40 cellular contexts compared by ENCODE assay signal in genomic region chr5:141022384-141022783, GRCh38. TPM values are rescaled to one million over a fixed set of nuclear protein-coding genes. Genes with fewer than 3 reads are reported as not detected.
"Had no signal": no experiment of that assay in that cellular context is flagged by ENCODE, and none has a peak within 500 bp of the region (broad histone marks: within the 10 kb centered on the region; RNA-seq: fewer than 3 reads in every experiment).

No MANE protein-coding gene starts in this region.

- H3K36me3 Mint-ChIP-seq: activated naive CD4-positive, alpha-beta T cell treated with anti-CD3 and anti-CD28 coated beads, Interleukin-2, amount 10 ng/mL, durations not matched to agents 7 days and 5 days; activated naive CD4-positive, alpha-beta T cell treated with anti-CD3 and anti-CD28 coated beads, Interleukin-2, amount 50 U/mL, for 24 hours; activated naive CD8-positive, alpha-beta T cell; activated naive CD8-positive, alpha-beta T cell treated with anti-CD3 and anti-CD28 coated beads for 36 hours; activated naive CD8-positive, alpha-beta T cell treated with anti-CD3 and anti-CD28 coated beads, Interleukin-2, amount 10 ng/mL, durations not matched to agents 7 days and 5 days; brain had no signal

- H3K9me3 ChIP-seq: adrenal gland, ascending aorta, body of pancreas, breast epithelium had no signal

- H3K27ac ChIP-seq: adrenal gland, ascending aorta, body of pancreas, brain microvascular endothelial cell, breast epithelium, cardiac muscle cell had no signal

- H3K27me3 ChIP-seq: adrenal gland, ascending aorta, body of pancreas, brain microvascular endothelial cell, breast epithelium, cardiac muscle cell had no signal

- H3K4me1 Mint-ChIP-seq: activated naive CD4-positive, alpha-beta T cell treated with anti-CD3 and anti-CD28 coated beads, Interleukin-2, amount 10 ng/mL, durations not matched to agents 7 days and 5 days; activated naive CD4-positive, alpha-beta T cell treated with anti-CD3 and anti-CD28 coated beads, Interleukin-2, amount 50 U/mL, for 24 hours; activated naive CD8-positive, alpha-beta T cell treated with anti-CD3 and anti-CD28 coated beads for 36 hours; activated naive CD8-positive, alpha-beta T cell treated with anti-CD3 and anti-CD28 coated beads, Interleukin-2, amount 10 ng/mL, durations not matched to agents 7 days and 5 days; activated naive CD8-positive, alpha-beta T cell treated with anti-CD3 and anti-CD28 coated beads, Interleukin-2, amount 50 U/mL, for 24 hours; activated T-helper 17 cell treated with anti-CD3 and anti-CD28 coated beads, Interleukin-2, amount 50 U/mL, for 72 hours; central memory CD8-positive, alpha-beta T cell had no signal

- FAIRE-seq: astrocyte, bronchial epithelial cell, colon had no signal

- ATAC-seq: activated naive CD4-positive, alpha-beta T cell treated with anti-CD3 and anti-CD28 coated beads, Interleukin-2, amount 50 U/mL, for 72 hours; activated naive CD8-positive, alpha-beta T cell treated with anti-CD3 and anti-CD28 coated beads, Interleukin-2, amount 50 U/mL, for 24 hours; activated T-cell treated with anti-CD3 and anti-CD28 coated beads, Interleukin-2, amount 50 U/mL, for 4 hours; activated T-cell treated with anti-CD3 and anti-CD28 coated beads, Interleukin-2, amount 50 U/mL, for 72 hours; activated T-helper 17 cell treated with anti-CD3 and anti-CD28 coated beads, Interleukin-2, amount 50 U/mL, for 72 hours; body of pancreas had no signal

- H3K27me3 Mint-ChIP-seq: activated naive CD4-positive, alpha-beta T cell treated with anti-CD3 and anti-CD28 coated beads, Interleukin-2, amount 10 ng/mL, durations not matched to agents 7 days and 5 days; activated naive CD8-positive, alpha-beta T cell treated with anti-CD3 and anti-CD28 coated beads for 36 hours; activated naive CD8-positive, alpha-beta T cell treated with anti-CD3 and anti-CD28 coated beads, Interleukin-2, amount 10 ng/mL, durations not matched to agents 7 days and 5 days; activated naive CD8-positive, alpha-beta T cell treated with anti-CD3 and anti-CD28 coated beads, Interleukin-2, amount 50 U/mL, for 24 hours; central memory CD8-positive, alpha-beta T cell had no signal

- H3K36me3 ChIP-seq: adrenal gland, ascending aorta, brain microvascular endothelial cell, breast epithelium, cardiac muscle cell had no signal

- H3K27ac Mint-ChIP-seq: activated naive CD4-positive, alpha-beta T cell treated with anti-CD3 and anti-CD28 coated beads for 36 hours; activated naive CD4-positive, alpha-beta T cell treated with anti-CD3 and anti-CD28 coated beads, Interleukin-2, amount 10 ng/mL, durations not matched to agents 7 days and 5 days; activated naive CD4-positive, alpha-beta T cell treated with anti-CD3 and anti-CD28 coated beads, Interleukin-2, amount 50 U/mL, for 24 hours; activated naive CD4-positive, alpha-beta T cell treated with anti-CD3 and anti-CD28 coated beads, Interleukin-2, amount 50 U/mL, for 72 hours; activated naive CD8-positive, alpha-beta T cell; activated naive CD8-positive, alpha-beta T cell treated with anti-CD3 and anti-CD28 coated beads for 36 hours; activated naive CD8-positive, alpha-beta T cell treated with anti-CD3 and anti-CD28 coated beads, Interleukin-2, amount 10 ng/mL, durations not matched to agents 7 days and 5 days; activated naive CD8-positive, alpha-beta T cell treated with anti-CD3 and anti-CD28 coated beads, Interleukin-2, amount 50 U/mL, for 24 hours; activated T-cell treated with anti-CD3 and anti-CD28 coated beads, Interleukin-2, amount 50 U/mL, for 72 hours; activated T-helper 1 cell treated with anti-CD3 and anti-CD28 coated beads, Interleukin-12 subunit alpha, Interleukin-12 subunit beta, Interleukin-2, Interleukin-4 antibody, amounts not matched to agents 30 ng/mL and 10 ng/mL and 1 ng/mL, durations not matched to agents 14 hours and 24 hours and 36 hours; activated T-helper 17 cell treated with anti-CD3 and anti-CD28 coated beads, Interleukin-2, amount 50 U/mL, for 72 hours; activated T-helper 2 cell treated with anti-CD3 and anti-CD28 coated beads, Interferon-gamma antibody, Interleukin-2, Interleukin-4, amounts not matched to agents 10 μg/mL and 5 μg/mL and 100 μg/mL, durations not matched to agents 14 hours and 24 hours and 36 hours; brain had no signal

- H3K4me1 ChIP-seq: adrenal gland, ascending aorta, body of pancreas, breast epithelium had no signal

- H3K4me3 Mint-ChIP-seq: activated naive CD4-positive, alpha-beta T cell treated with anti-CD3 and anti-CD28 coated beads for 36 hours; activated naive CD4-positive, alpha-beta T cell treated with anti-CD3 and anti-CD28 coated beads, Interleukin-2, amount 10 ng/mL, durations not matched to agents 7 days and 5 days; activated naive CD4-positive, alpha-beta T cell treated with anti-CD3 and anti-CD28 coated beads, Interleukin-2, amount 50 U/mL, for 24 hours; activated naive CD8-positive, alpha-beta T cell; activated naive CD8-positive, alpha-beta T cell treated with anti-CD3 and anti-CD28 coated beads for 36 hours; activated naive CD8-positive, alpha-beta T cell treated with anti-CD3 and anti-CD28 coated beads, Interleukin-2, amount 10 ng/mL, durations not matched to agents 7 days and 5 days; activated naive CD8-positive, alpha-beta T cell treated with anti-CD3 and anti-CD28 coated beads, Interleukin-2, amount 50 U/mL, for 24 hours; activated T-cell treated with anti-CD3 and anti-CD28 coated beads, Interleukin-2, amount 50 U/mL, for 4 hours; activated T-cell treated with anti-CD3 and anti-CD28 coated beads, Interleukin-2, amount 50 U/mL, for 72 hours; activated T-helper 1 cell treated with anti-CD3 and anti-CD28 coated beads, Interleukin-12 subunit alpha, Interleukin-12 subunit beta, Interleukin-2, Interleukin-4 antibody, amounts not matched to agents 30 ng/mL and 10 ng/mL and 1 ng/mL, durations not matched to agents 14 hours and 24 hours and 36 hours; activated T-helper 17 cell treated with anti-CD3 and anti-CD28 coated beads, Interleukin-2, amount 50 U/mL, for 72 hours; brain; central memory CD8-positive, alpha-beta T cell had no signal

- DNase-seq: activated effector memory CD4-positive, alpha-beta T cell treated with anti-CD3 and anti-CD28 coated beads, Interleukin-2, amount 50 U/mL, for 16 hours; activated effector memory CD4-positive, alpha-beta T cell treated with Interleukin-2 at 50 U/mL for 16 hours; activated gamma-delta T cell; activated gamma-delta T cell treated with Interleukin-2 at 50 U/mL for 16 hours; activated naive CD4-positive, alpha-beta T cell; activated naive CD4-positive, alpha-beta T cell treated with anti-CD3 and anti-CD28 coated beads for 36 hours; activated naive CD4-positive, alpha-beta T cell treated with anti-CD3 and anti-CD28 coated beads, Interleukin-2, amount 10 ng/mL, durations not matched to agents 7 days and 5 days; activated naive CD4-positive, alpha-beta T cell treated with anti-CD3 and anti-CD28 coated beads, Interleukin-2, amount 50 U/mL, for 16 hours; activated naive CD4-positive, alpha-beta T cell treated with Interleukin-2 at 50 U/mL for 16 hours; activated naive CD8-positive, alpha-beta T cell treated with anti-CD3 and anti-CD28 coated beads for 36 hours; activated naive CD8-positive, alpha-beta T cell treated with anti-CD3 and anti-CD28 coated beads, Interleukin-2, amount 10 ng/mL, durations not matched to agents 7 days and 5 days; activated naive CD8-positive, alpha-beta T cell treated with anti-CD3 and anti-CD28 coated beads, Interleukin-2, amount 50 U/mL, for 24 hours; activated T-cell treated with anti-CD3 and anti-CD28 coated beads, Interleukin-2, amount 50 U/mL, for 4 hours; activated T-cell treated with anti-CD3 and anti-CD28 coated beads, Interleukin-2, amount 50 U/mL, for 48 hours; activated T-cell treated with anti-CD3 and anti-CD28 coated beads, Interleukin-2, amount 50 U/mL, for 72 hours; adrenal gland; amniotic stem cell; amygdala; anterior cingulate cortex; aorta; body of pancreas; brain microvascular endothelial cell; caudate nucleus; central memory CD4-positive, alpha-beta T cell; cerebellar nuclear complex had no signal

- H3K4me3 ChIP-seq: adrenal gland, ascending aorta, body of pancreas, breast epithelium, cardiac muscle cell had no signal

RNA-seq across cellular contexts. Expression of gene PCDHB1, which starts 28.8 kb away (rescaled TPM):
- total RNA-seq: activated naive CD4-positive, alpha-beta T cell treated with anti-CD3 and anti-CD28 coated beads for 36 hours; activated naive CD4-positive, alpha-beta T cell treated with anti-CD3 and anti-CD28 coated beads, Interleukin-2, amount 50 U/mL, for 72 hours; activated naive CD8-positive, alpha-beta T cell treated with anti-CD3 and anti-CD28 coated beads for 36 hours; activated naive CD8-positive, alpha-beta T cell treated with anti-CD3 and anti-CD28 coated beads, Interleukin-2, amount 10 ng/mL, durations not matched to agents 7 days and 5 days; activated T-cell treated with anti-CD3 and anti-CD28 coated beads, Interleukin-2, amount 50 U/mL, for 4 hours; activated T-cell treated with anti-CD3 and anti-CD28 coated beads, Interleukin-2, amount 50 U/mL, for 72 hours; activated T-helper 1 cell treated with anti-CD3 and anti-CD28 coated beads, Interleukin-12 subunit alpha, Interleukin-12 subunit beta, Interleukin-2, Interleukin-4 antibody, amounts not matched to agents 30 ng/mL and 10 ng/mL and 1 ng/mL, durations not matched to agents 14 hours and 24 hours and 36 hours; activated T-helper 17 cell treated with anti-CD3 and anti-CD28 coated beads, Interleukin-2, amount 50 U/mL, for 72 hours; activated T-helper 2 cell treated with anti-CD3 and anti-CD28 coated beads, Interferon-gamma antibody, Interleukin-2, Interleukin-4, amounts not matched to agents 10 μg/mL and 5 μg/mL and 100 μg/mL, durations not matched to agents 14 hours and 24 hours and 36 hours; aorta; ascending aorta; astrocyte; bronchial epithelial cell; cardiac septum had no signal
- polyA plus RNA-seq: aorta, cardiac muscle cell had no signal

RNA-seq across cellular contexts. Expression of gene PCDHAC2, which starts 56.1 kb away (rescaled TPM):
- total RNA-seq: activated naive CD4-positive, alpha-beta T cell treated with anti-CD3 and anti-CD28 coated beads for 36 hours; activated naive CD4-positive, alpha-beta T cell treated with anti-CD3 and anti-CD28 coated beads, Interleukin-2, amount 50 U/mL, for 72 hours; activated naive CD8-positive, alpha-beta T cell treated with anti-CD3 and anti-CD28 coated beads for 36 hours; activated naive CD8-positive, alpha-beta T cell treated with anti-CD3 and anti-CD28 coated beads, Interleukin-2, amount 10 ng/mL, durations not matched to agents 7 days and 5 days; activated T-cell treated with anti-CD3 and anti-CD28 coated beads, Interleukin-2, amount 50 U/mL, for 4 hours; activated T-cell treated with anti-CD3 and anti-CD28 coated beads, Interleukin-2, amount 50 U/mL, for 72 hours; activated T-helper 1 cell treated with anti-CD3 and anti-CD28 coated beads, Interleukin-12 subunit alpha, Interleukin-12 subunit beta, Interleukin-2, Interleukin-4 antibody, amounts not matched to agents 30 ng/mL and 10 ng/mL and 1 ng/mL, durations not matched to agents 14 hours and 24 hours and 36 hours; activated T-helper 17 cell treated with anti-CD3 and anti-CD28 coated beads, Interleukin-2, amount 50 U/mL, for 72 hours; activated T-helper 2 cell treated with anti-CD3 and anti-CD28 coated beads, Interferon-gamma antibody, Interleukin-2, Interleukin-4, amounts not matched to agents 10 μg/mL and 5 μg/mL and 100 μg/mL, durations not matched to agents 14 hours and 24 hours and 36 hours; ascending aorta had no signal
